9 cellular contexts compared by ENCODE assay signal in the genomic region with DNA sequence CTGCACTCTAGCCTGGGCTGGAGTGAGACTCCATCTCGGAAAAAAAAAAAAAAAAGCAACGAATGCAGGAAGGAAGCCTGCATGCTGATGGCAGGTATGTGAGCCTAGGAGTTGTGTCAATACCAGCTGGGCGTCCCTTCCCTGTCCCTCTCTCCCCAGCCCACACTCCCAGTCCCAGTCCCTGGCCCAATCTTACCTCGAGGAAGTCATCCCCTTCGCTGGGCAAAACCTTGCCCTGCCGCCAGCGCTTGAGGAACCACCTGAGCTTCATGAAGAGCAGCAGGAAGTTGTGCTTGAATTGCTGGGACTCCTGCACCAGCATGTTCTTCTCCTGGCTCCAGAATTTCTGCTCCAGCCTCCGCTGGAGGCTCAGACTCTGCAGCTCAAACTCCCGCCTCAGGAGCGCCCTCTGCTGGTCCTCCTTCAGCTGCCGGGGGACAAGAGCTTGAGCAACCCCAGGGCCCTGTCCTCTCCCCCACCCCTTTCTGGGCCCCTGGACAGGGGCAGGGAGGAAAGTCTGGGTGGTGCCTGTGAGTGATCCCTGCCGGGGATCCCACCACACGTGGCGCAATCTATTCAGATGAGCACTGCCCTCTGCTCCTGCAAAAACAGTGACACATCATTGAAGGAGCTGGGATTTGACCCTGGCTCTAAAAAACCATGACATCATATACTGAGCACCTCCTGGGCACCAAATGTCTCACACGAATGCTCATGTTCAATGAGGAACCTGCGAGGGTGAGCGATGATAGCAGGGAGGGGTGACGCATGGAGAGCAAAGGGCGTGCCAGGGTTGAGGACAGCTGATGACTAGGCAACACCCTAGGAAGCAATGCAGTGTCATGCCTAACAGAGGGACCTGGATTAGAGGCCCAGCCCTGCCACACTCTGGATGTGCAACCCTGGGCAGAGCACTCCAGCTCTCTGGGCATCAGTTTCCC. TPM values are rescaled to one million over a fixed set of nuclear protein-coding genes. Genes with fewer than 3 reads are reported as not detected.
A peak's percentile ranks its signal among the peaks of the same experiment; 100 is the strongest.
DNase-seq lines count a peak whose midpoint lies in the region; ATAC-seq, FAIRE-seq and TF ChIP-seq lines count a peak whose summit lies in the region.
"Had no signal": no experiment of that assay in that cellular context is flagged by ENCODE, and none has a peak within 500 bp of the region (broad histone marks: within the 10 kb centered on the region; RNA-seq: fewer than 3 reads in every experiment).

No MANE protein-coding gene starts in this region.

- H3K27me3 ChIP-seq in AG04450 (ENCODE audit: control insufficient read depth, insufficient read depth, low read length) (no peaks in the 10 kb centered on the region), heart left ventricle (no peaks in the 10 kb centered on the region), smooth muscle cell (ENCODE audit: low read depth) (no peaks in the 10 kb centered on the region)

- no peaks in the 10 kb centered on the region for H3F3A ChIP-seq in smooth muscle cell (ENCODE audit: low read depth)

- H4K20me1 ChIP-seq in smooth muscle cell (ENCODE audit: low read depth), result peaks cover 14% of the 10 kb centered on the region

- ATAC-seq in heart left ventricle (peak in 3 of 4 donors; percentile 39 to 66 (median 57)), GM19463 (IDR thresholded peaks at IDR 0.05; ENCODE audit: unreplicated experiment) (no peak)

- 78 to 81% (median 80%) methylated on average over 15 to 19 of the region's 19 CpGs for WGBS in heart left ventricle, 4 donors
- WGBS in smooth muscle cell (ENCODE audit: low lambda C conversion rate), result 75% methylated on average over 19 of the region's 19 CpGs

- H3K79me2 ChIP-seq in smooth muscle cell (ENCODE audit: low read depth), result no peaks in the 10 kb centered on the region

- intact Hi-C loops in heart left ventricle (cut with DNase I), result loop anchor here in 1 of 10 donors (5.0 kb wide), 1 partner anchor 74 kb away; no protein-coding TSS in a partner anchor

- H3K4me2 ChIP-seq in smooth muscle cell, result no peak overlapping the region

- CTCF ChIA-PET in AG04450 (lab: Charles Lee), result interaction anchor here (0.5 to 2.4 kb wide), 32 partner anchors 8 to 231 kb away, joined by 3 to 16 read pairs (median 5); a partner anchor contains a TSS

- H3K4me1 ChIP-seq in heart left ventricle (peaks cover 0 to 14% (median 0%) of the 10 kb centered on the region in 12 donors), smooth muscle cell (ENCODE audit: low read depth) (no peaks in the 10 kb centered on the region)
- H3K4me1 ChIP-seq: HAP-1 had no signal

- peak; percentile 73 for TF ChIP-seq CTCF in AG04450 (IDR thresholded peaks at IDR 0.05; ENCODE audit: low read depth, low read length)
- peak; percentile 50 to 83 (median 64) for TF ChIP-seq CTCF in heart left ventricle (IDR thresholded peaks at IDR 0.05)
- peak; percentile 76 for TF ChIP-seq CTCF in smooth muscle cell (IDR thresholded peaks at IDR 0.05; ENCODE audit: borderline replicate concordance, insufficient read depth, poor library complexity, severe bottlenecking)

- POLR2A ChIA-PET in AG04450 (lab: Yijun Ruan, JAX), result interaction anchor here (0.7 to 1.5 kb wide), 4 partner anchors 11 to 55 kb away, joined by 4 to 6 read pairs (median 6); partner anchors contain the start of gene DSN1

- H3K4me3 ChIP-seq in AG04450 (ENCODE audit: low read depth, low read length), result no peak overlapping the region
- no peak overlapping the region for H3K4me3 ChIP-seq in heart left ventricle
- H3K4me3 ChIP-seq in smooth muscle cell, result no peak overlapping the region
- H3K4me3 ChIP-seq: HAP-1 had no signal

- H3K27ac ChIP-seq in AG04450 (ENCODE audit: low read depth, low read length) (peak overlapping the region; percentile 52), heart left ventricle (no peak overlapping the region), smooth muscle cell (ENCODE audit: low read depth) (no peak overlapping the region)

- H3K36me3 ChIP-seq in heart left ventricle, result peaks cover 3 to 99% (median 95%) of the 10 kb centered on the region in 9 donors
- peaks cover 7% of the 10 kb centered on the region for H3K36me3 ChIP-seq in smooth muscle cell (ENCODE audit: low read depth)

- H3K9me3 ChIP-seq in AG04450 (ENCODE audit: control insufficient read depth, insufficient read depth, low read length) (no peaks in the 10 kb centered on the region; the same call in 1 of the 2 replicates), heart left ventricle (no peaks in the 10 kb centered on the region), smooth muscle cell (replicated peaks; ENCODE audit: low read depth) (no peaks in the 10 kb centered on the region)
- H3K9me3 ChIP-seq: HAP-1 had no signal

- H3K9ac ChIP-seq in smooth muscle cell (ENCODE audit: low read depth), result no peak overlapping the region

- peak; percentile 58 for FAIRE-seq in H54 (lab: Jason Lieb, UNC)

- TF ChIP-seq POLR2A in H54 (IDR thresholded peaks at IDR 0.05; ENCODE audit: low read depth, low read length) (no peak), heart left ventricle (IDR thresholded peaks at IDR 0.05) (no peak)

- no peak overlapping the region for H2AFZ ChIP-seq in smooth muscle cell (ENCODE audit: low read depth)

- peak; percentile 38 for DNase-seq in AG04450 (ENCODE audit: low read depth, low spot score)
- DNase-seq in H54 (ENCODE audit: insufficient read length, low spot score), result peak; percentile 93
- peak; percentile 54 for DNase-seq in SKM-1 treated with dmso at 0.1 percent for 144 hours (lab: John Stamatoyannopoulos, UW; ENCODE audit: unreplicated experiment)
- DNase-seq in activated naive CD4-positive, alpha-beta T cell treated with anti-CD3 and anti-CD28 coated beads, Interleukin-2, amount 50 U/mL, for 16 hours, result peak; percentile 72
- DNase-seq in heart left ventricle, result peak; percentile 46 to 86 (median 52)
- no peak for DNase-seq in smooth muscle cell (lab: John Stamatoyannopoulos, UW; ENCODE audit: unreplicated experiment)
- DNase-seq in Ammon's horn (ENCODE audit: low spot score), result no peak

RNA-seq across cellular contexts. Expression of gene DSN1, which starts 35.0 kb away (rescaled TPM):
- polyA plus RNA-seq in AG04450 (2011; rRNA removed) (6.0 and 8.7 TPM in 2 replicates), heart left ventricle (1 to 10 TPM; 3.2 to 7.0 TPM), smooth muscle cell (15.1 and 17.4 TPM in 2 replicates)
- polyA minus RNA-seq in AG04450 (2011; rRNA and poly(A)+ RNA removed), result 2.9 and 4.2 TPM in 2 replicates
- total RNA-seq in heart left ventricle (1 to 10 TPM; 3.7 to 6.2 (median 4.9) TPM), smooth muscle cell (17.0 and 23.0 TPM in 2 replicates)

Comparison
In these comparisons a context has a peak if more than half of its experiments do, and no peak if none do; other contexts are left out.
1. DNase-seq: peak in AG04450 (single experiment), H54 (single experiment), SKM-1 treated with dmso at 0.1 percent for 144 hours (single experiment), activated naive CD4-positive, alpha-beta T cell treated with anti-CD3 and anti-CD28 coated beads, Interleukin-2, amount 50 U/mL, for 16 hours (single experiment) and heart left ventricle (5 of 5); none in smooth muscle cell (single experiment) and Ammon's horn (single experiment).
2. Peak in every context shown above with its lines, with median percentiles within 50 percentile points of each other: CTCF ChIP-seq.